In genomic region chr17:56756536-56756935, GRCh38 we compare ENCODE assay signal across 14 cellular contexts.
A peak's percentile ranks its signal among the peaks of the same experiment; 100 is the strongest.
DNase-seq lines count a peak whose midpoint lies in the region; ATAC-seq, FAIRE-seq and TF ChIP-seq lines count a peak whose summit lies in the region.
"Had no signal": no experiment of that assay in that cellular context is flagged by ENCODE, and none has a peak within 500 bp of the region (broad histone marks: within the 10 kb centered on the region; RNA-seq: fewer than 3 reads in every experiment).

No MANE protein-coding gene starts in this region.

- H3F3A ChIP-seq in smooth muscle cell (ENCODE audit: low read depth) = peaks cover 3% of the 10 kb centered on the region

- no peaks in the 10 kb centered on the region for H3K27me3 ChIP-seq in fibroblast of lung (ENCODE audit: control insufficient read depth, insufficient read depth, low read length)
- no peaks in the 10 kb centered on the region for H3K27me3 ChIP-seq in smooth muscle cell (ENCODE audit: low read depth)
- H3K27me3 ChIP-seq: cardiac muscle cell, thyroid gland had no signal

- no peaks in the 10 kb centered on the region for H3K36me3 ChIP-seq in fibroblast of lung (ENCODE audit: control insufficient read depth, insufficient read depth, low read length)
- no peaks in the 10 kb centered on the region for H3K36me3 ChIP-seq in smooth muscle cell (ENCODE audit: low read depth)
- H3K36me3 ChIP-seq: cardiac muscle cell, thyroid gland had no signal

- H3K4me1 ChIP-seq in fibroblast of lung (ENCODE audit: control insufficient read depth, extremely low read depth, insufficient read depth, low read length) = peaks cover 16% of the 10 kb centered on the region
- H3K4me1 ChIP-seq in smooth muscle cell (ENCODE audit: low read depth) = peaks cover 9% of the 10 kb centered on the region

- WGBS in smooth muscle cell (ENCODE audit: low lambda C conversion rate) = 7% methylated on average over 2 of the region's 2 CpGs

- H3K27ac Mint-ChIP-seq in activated CD4-positive, alpha-beta T cell treated with anti-CD3 and anti-CD28 coated beads for 36 hours = no peak overlapping the region
- H3K27ac Mint-ChIP-seq: B cell had no signal

- peak overlapping the region; percentile 59 for H3K4me2 ChIP-seq in fibroblast of lung (ENCODE audit: extremely low read depth, insufficient read depth, low read length)
- no peak overlapping the region for H3K4me2 ChIP-seq in smooth muscle cell

- H3K4me3 ChIP-seq in fibroblast of lung (replicated peaks in 1 of 4; ENCODE audit: control extremely low read depth in 1 of 4, insufficient read depth in 1 of 4, low read depth in 3 of 4, low read length in 4 of 4) (no peak overlapping the region), smooth muscle cell (no peak overlapping the region)
- H3K4me3 ChIP-seq: cardiac muscle cell, thyroid gland had no signal

- H3K9ac ChIP-seq in fibroblast of lung (ENCODE audit: insufficient read depth, low read length) (no peak overlapping the region), smooth muscle cell (ENCODE audit: low read depth) (no peak overlapping the region)

- peaks cover 25% of the 10 kb centered on the region for H3K4me1 Mint-ChIP-seq in activated CD4-positive, alpha-beta T cell treated with anti-CD3 and anti-CD28 coated beads for 36 hours
- H3K4me1 Mint-ChIP-seq: B cell had no signal

- POLR2A ChIA-PET in activated CD4-positive, alpha-beta T cell treated with anti-CD3 and anti-CD28 coated beads for 36 hours (lab: Charles Lee) = interaction anchor here (0.6 kb wide), 1 partner anchor 143 kb away, joined by 4 read pairs; no protein-coding TSS in a partner anchor

- H2AFZ ChIP-seq in fibroblast of lung (ENCODE audit: low read length) (no peak overlapping the region), smooth muscle cell (ENCODE audit: low read depth) (no peak overlapping the region)

- TF ChIP-seq CTCF in fibroblast of lung (conservative IDR thresholded peaks at IDR 0.05 in 1 of 2, IDR thresholded peaks at IDR 0.05 in 1 of 2; ENCODE audit: low read depth in 1 of 2, low read length in 2 of 2) (no peak), smooth muscle cell (IDR thresholded peaks at IDR 0.05; ENCODE audit: borderline replicate concordance, insufficient read depth, poor library complexity, severe bottlenecking) (no peak)

- H4K20me1 ChIP-seq in fibroblast of lung (ENCODE audit: control insufficient read depth, extremely low read depth, insufficient read depth, low read length) (no peaks in the 10 kb centered on the region), smooth muscle cell (ENCODE audit: low read depth) (no peaks in the 10 kb centered on the region)

- CTCF ChIA-PET in activated CD4-positive, alpha-beta T cell treated with anti-CD3 and anti-CD28 coated beads for 36 hours (lab: Charles Lee) = no interaction called here

- H3K9me3 Mint-ChIP-seq in activated CD4-positive, alpha-beta T cell treated with anti-CD3 and anti-CD28 coated beads for 36 hours (ENCODE audit: low read depth) = no peaks in the 10 kb centered on the region
- H3K9me3 Mint-ChIP-seq: nephron progenitor cell had no signal

- no peaks in the 10 kb centered on the region for H3K36me3 Mint-ChIP-seq in activated CD4-positive, alpha-beta T cell treated with anti-CD3 and anti-CD28 coated beads for 36 hours (ENCODE audit: low read depth)

- H3K27me3 Mint-ChIP-seq in activated CD4-positive, alpha-beta T cell treated with anti-CD3 and anti-CD28 coated beads for 36 hours = no peaks in the 10 kb centered on the region

- ATAC-seq in activated CD4-positive, alpha-beta T cell treated with anti-CD3 and anti-CD28 coated beads for 36 hours = peak; percentile 52

- DNase-seq in activated CD4-positive, alpha-beta T cell treated with anti-CD3 and anti-CD28 coated beads for 36 hours = no peak
- DNase-seq in activated CD4-positive, alpha-beta T cell treated with anti-CD3 and anti-CD28 coated beads for 48 hours = no peak
- peak; percentile 83 for DNase-seq in RCC 7860 (ENCODE audit: low spot score)
- peak; percentile 81 to 98 for DNase-seq in fibroblast of lung (ENCODE audit: low read depth in 2 of 2)
- no peak for DNase-seq in smooth muscle cell (lab: John Stamatoyannopoulos, UW; ENCODE audit: unreplicated experiment)
- DNase-seq in cortex of kidney (lab: John Stamatoyannopoulos, UW) = no peak
- no peak for DNase-seq in NCI-H446 (lab: John Stamatoyannopoulos, UW)
- DNase-seq in HUDEP-2 (lab: John Stamatoyannopoulos, UW; ENCODE audit: unreplicated experiment in 76 of 76) = no peak
- DNase-seq: NCI-H524, nephron progenitor cell, T-helper 1 cell, thyroid gland had no signal

- intact Hi-C loops in activated CD4-positive, alpha-beta T cell treated with anti-CD3 and anti-CD28 coated beads for 36 hours (cut with DNase I, micrococcal nuclease) = no loop called here

- H3K9me3 ChIP-seq in fibroblast of lung (ENCODE audit: control insufficient read depth, insufficient read depth, low read depth, low read length) = no peaks in the 10 kb centered on the region
- H3K9me3 ChIP-seq in smooth muscle cell (replicated peaks; ENCODE audit: low read depth) = no peaks in the 10 kb centered on the region
- H3K9me3 ChIP-seq: thyroid gland had no signal

- H3K79me2 ChIP-seq in fibroblast of lung (ENCODE audit: control insufficient read depth, insufficient read depth, low read length) (no peaks in the 10 kb centered on the region), smooth muscle cell (ENCODE audit: low read depth) (no peaks in the 10 kb centered on the region)

- peak; percentile 72 for FAIRE-seq in RCC 7860 (lab: Jason Lieb, UNC)

- no peak overlapping the region for H3K4me3 Mint-ChIP-seq in activated CD4-positive, alpha-beta T cell treated with anti-CD3 and anti-CD28 coated beads for 36 hours
- H3K4me3 Mint-ChIP-seq: B cell, nephron progenitor cell had no signal

- peak overlapping the region; percentile 72 for H3K27ac ChIP-seq in fibroblast of lung (ENCODE audit: insufficient read depth, low read length)
- H3K27ac ChIP-seq in smooth muscle cell (ENCODE audit: low read depth) = peak overlapping the region; percentile 71
- H3K27ac ChIP-seq: cardiac muscle cell, thyroid gland had no signal

Comparison
In these comparisons a context has a peak if more than half of its experiments do, and no peak if none do; other contexts are left out.
1. DNase-seq: peak in RCC 7860 (single experiment) and fibroblast of lung (2 of 2); none in activated CD4-positive, alpha-beta T cell treated with anti-CD3 and anti-CD28 coated beads for 36 hours (single experiment), activated CD4-positive, alpha-beta T cell treated with anti-CD3 and anti-CD28 coated beads for 48 hours (single experiment), smooth muscle cell (single experiment), cortex of kidney (single experiment), NCI-H446 (0 of 2) and HUDEP-2 (0 of 76).